13 cellular contexts compared by ENCODE assay signal in the genomic region with DNA sequence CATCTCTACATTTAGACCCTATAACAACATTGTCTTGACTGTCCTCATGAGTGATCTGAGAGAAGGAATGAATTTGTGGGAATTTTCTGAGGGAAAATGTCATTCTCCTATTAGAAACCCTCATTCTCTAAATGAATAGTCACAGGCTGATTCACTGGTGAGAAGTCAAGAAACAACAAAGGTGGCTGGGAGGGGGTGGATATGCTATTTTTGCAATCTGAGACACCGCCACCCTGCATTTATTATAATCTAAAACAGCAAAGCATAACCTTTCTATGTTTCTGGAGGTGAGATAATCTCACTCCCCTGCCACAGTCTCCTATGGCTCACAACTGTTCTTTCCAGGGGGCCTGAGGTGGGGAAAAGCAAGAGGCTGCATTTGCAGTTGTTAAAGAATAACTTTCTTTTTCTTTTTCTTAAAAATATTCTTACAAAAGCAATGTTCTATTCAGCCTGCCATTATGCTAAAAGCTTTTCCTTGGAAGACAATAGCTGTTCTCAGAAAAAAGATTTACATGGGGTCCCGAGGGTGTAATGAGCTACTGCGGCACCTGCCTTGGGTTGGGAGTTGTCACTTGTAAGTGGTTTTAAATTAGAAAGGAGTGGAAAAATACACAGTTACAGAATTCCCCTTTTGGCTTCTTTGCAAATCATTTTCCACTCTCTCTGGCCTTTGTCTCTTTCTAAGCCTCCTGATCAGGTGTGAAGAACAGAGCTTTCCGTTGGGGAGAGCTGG.
DNase-seq lines count a peak whose midpoint lies in the region; ATAC-seq and TF ChIP-seq lines count a peak whose summit lies in the region.
"Had no signal": no experiment of that assay in that cellular context is flagged by ENCODE, and none has a peak within 500 bp of the region (broad histone marks: within the 10 kb centered on the region; RNA-seq: fewer than 3 reads in every experiment).

No MANE protein-coding gene starts in this region.

- H3K36me3 Mint-ChIP-seq in endodermal cell (ENCODE audit: low read depth) = no peaks in the 10 kb centered on the region

- peaks cover 2% of the 10 kb centered on the region for H3K4me1 ChIP-seq in endodermal cell (ENCODE audit: control insufficient read depth, insufficient read depth, low read length)
- H3K4me1 ChIP-seq: BLaER1 treated with 17β-estradiol and CSF1 and Interleukin-3, amounts not matched to agents 10 nM and 100 nM; Peyer's patch; SJCRH30 had no signal

- H3K9ac ChIP-seq in endodermal cell (ENCODE audit: extremely low read depth, low read length, poor library complexity, severe bottlenecking) = no peak overlapping the region
- H3K9ac ChIP-seq: BLaER1 treated with 17β-estradiol and CSF1 and Interleukin-3, amounts not matched to agents 10 nM and 100 nM had no signal

- WGBS in endodermal cell (ENCODE audit: insufficient coverage in 1 of 2, insufficient read length in 1 of 2), 2 experiments = 66% methylated on average over 3 of the region's 4 CpGs; no CpG with 5 or more reads in 1 of the 2 experiments

- TF ChIP-seq CTCF in RWPE1 (conservative IDR thresholded peaks at IDR 0.05; ENCODE audit: low read depth) (no peak), endodermal cell (conservative IDR thresholded peaks at IDR 0.05) (no peak)

- no peaks in the 10 kb centered on the region for H3K27me3 ChIP-seq in endodermal cell (ENCODE audit: control insufficient read depth, insufficient read depth, low read length, poor library complexity, severe bottlenecking)
- H3K27me3 ChIP-seq: BLaER1 treated with 17β-estradiol and CSF1 and Interleukin-3, amounts not matched to agents 10 nM and 100 nM; Peyer's patch; SJCRH30 had no signal

- no peaks in the 10 kb centered on the region for H3K9me3 ChIP-seq in endodermal cell (ENCODE audit: control insufficient read depth, low read length)
- H3K9me3 ChIP-seq: BLaER1 treated with 17β-estradiol and CSF1 and Interleukin-3, amounts not matched to agents 10 nM and 100 nM; Peyer's patch; SJCRH30 had no signal

- ATAC-seq in sciatic nerve (peak; percentile 45), GM21390 (IDR thresholded peaks at IDR 0.05; ENCODE audit: unreplicated experiment) (no peak)

- no peak overlapping the region for H3K4me3 ChIP-seq in endodermal cell (ENCODE audit: low read length)
- H3K4me3 ChIP-seq: BLaER1 treated with 17β-estradiol and CSF1 and Interleukin-3, amounts not matched to agents 10 nM and 100 nM; Peyer's patch; SJCRH30 had no signal

- POLR2A ChIA-PET in RWPE1 (lab: Yijun Ruan, JAX; ENCODE audit: low non-redundant PET) = interaction anchor here (0.5 kb wide), 1 partner anchor 27 kb away, joined by 3 read pairs; no protein-coding TSS in a partner anchor

- no peak overlapping the region for H3K4me3 Mint-ChIP-seq in endodermal cell

- intact Hi-C loops in sciatic nerve (cut with DNase I) = no loop called here

- CTCF ChIA-PET in RWPE1 (lab: Yijun Ruan, JAX) = interaction anchor here (1.0 kb wide), 1 partner anchor 11 kb away, joined by 4 read pairs; no protein-coding TSS in a partner anchor

- peaks cover 21% of the 10 kb centered on the region for H3K4me1 Mint-ChIP-seq in endodermal cell

- H3K27ac ChIP-seq in RWPE1 (no peak overlapping the region), endodermal cell (ENCODE audit: low read depth, low read length) (no peak overlapping the region)
- H3K27ac ChIP-seq: BLaER1 treated with 17β-estradiol and CSF1 and Interleukin-3, amounts not matched to agents 10 nM and 100 nM; Peyer's patch; SJCRH30 had no signal

- no peaks in the 10 kb centered on the region for H3K36me3 ChIP-seq in endodermal cell (ENCODE audit: control insufficient read depth, insufficient read depth, low read length)
- H3K36me3 ChIP-seq: BLaER1 treated with 17β-estradiol and CSF1 and Interleukin-3, amounts not matched to agents 10 nM and 100 nM; Peyer's patch; SJCRH30 had no signal

- no peaks in the 10 kb centered on the region for H3K27me3 Mint-ChIP-seq in endodermal cell (ENCODE audit: insufficient read depth)

- peak overlapping the region; percentile 55 for H3K27ac Mint-ChIP-seq in endodermal cell

- H3K9me3 Mint-ChIP-seq in endodermal cell = no peaks in the 10 kb centered on the region

- DNase-seq in HS-5 (ENCODE audit: low read depth) (peak; percentile 19), RWPE1 (ENCODE audit: low spot score) (peak; percentile 63), endodermal cell (no peak), sciatic nerve (ENCODE audit: low spot score) (no peak), NCI-H1092 treated with DMSO at 0.1 percent for 48 hours (lab: John Stamatoyannopoulos, UW) (no peak), DMS53 (lab: John Stamatoyannopoulos, UW) (no peak)
- DNase-seq: COR-L47, Karpas-422, NCI-H187 treated with DMSO at 0.1 percent for 48 hours, Peyer's patch, SJCRH30 had no signal

Comparison
In these comparisons a context has a peak if more than half of its experiments do, and no peak if none do; other contexts are left out.
1. DNase-seq: peak in HS-5 (single experiment) and RWPE1 (single experiment); none in endodermal cell (single experiment), sciatic nerve (single experiment), NCI-H1092 treated with DMSO at 0.1 percent for 48 hours (single experiment) and DMS53 (single experiment).